ENCODE assay signal across 12 cellular contexts in genomic region chr2:72755647-72756423, GRCh38.
DNase-seq lines count a peak whose midpoint lies in the region; ATAC-seq and TF ChIP-seq lines count a peak whose summit lies in the region.
"Had no signal": no experiment of that assay in that cellular context is flagged by ENCODE, and none has a peak within 500 bp of the region (broad histone marks: within the 10 kb centered on the region; RNA-seq: fewer than 3 reads in every experiment).

No MANE protein-coding gene starts in this region.

- intact Hi-C loops in Caco-2 (cut with micrococcal nuclease; ENCODE audit: unreplicated experiment) = no loop called here
- intact Hi-C loops in prostate gland (cut with DNase I) = no loop called here
- intact Hi-C loops in CD8-positive, alpha-beta T cell (cut with DNase I, micrococcal nuclease) = no loop called here

- CTCF ChIA-PET in Caco-2 (lab: Charles Lee) = no interaction called here
- CTCF ChIA-PET in CD8-positive, alpha-beta T cell (lab: Charles Lee) = no interaction called here

- no peak for TF ChIP-seq CTCF in Caco-2 (IDR thresholded peaks at IDR 0.05; ENCODE audit: insufficient read depth in 1 of 2, low read depth in 1 of 2, low read length in 1 of 2, severe bottlenecking in 1 of 2, unreplicated experiment in 1 of 2)
- no peak for TF ChIP-seq CTCF in prostate gland (IDR thresholded peaks at IDR 0.05)
- no peak for TF ChIP-seq CTCF in CD8-positive, alpha-beta T cell (IDR thresholded peaks at IDR 0.05)

- POLR2A ChIA-PET in Caco-2 (lab: Charles Lee) = no interaction called here
- POLR2A ChIA-PET in CD8-positive, alpha-beta T cell (lab: Charles Lee) = no interaction called here

- BruUV-seq in Caco-2 (replicated peaks; lab: Mats Ljungman, UMichigan) = no TSS peak

- DNase-seq in Caco-2 (peak in 1 of 2 experiments; percentile 16), MG63 (peak; percentile 48), amniotic epithelial cell (ENCODE audit: low read depth) (peak; percentile 36), islet precursor cell (peak; percentile 55), prostate gland (ENCODE audit: low spot score) (no peak), iPS-NIHi11 (ENCODE audit: low spot score) (no peak)
- no peak for DNase-seq in CD8-positive, alpha-beta T cell
- DNase-seq: amygdala, dorsolateral prefrontal cortex, NCI-H187, nucleus accumbens had no signal

- H3K27ac ChIP-seq in prostate gland = no peak overlapping the region
- no peak overlapping the region for H3K27ac ChIP-seq in CD8-positive, alpha-beta T cell (ENCODE audit: low read depth, low read length)
- H3K27ac ChIP-seq: dorsolateral prefrontal cortex had no signal

- peaks cover 59% of the 10 kb centered on the region for H3K4me1 ChIP-seq in Caco-2
- H3K4me1 ChIP-seq in prostate gland (replicated peaks) = no peaks in the 10 kb centered on the region
- H3K4me1 ChIP-seq in CD8-positive, alpha-beta T cell (ENCODE audit: insufficient read depth, low read length) = no peaks in the 10 kb centered on the region

- H3K36me3 ChIP-seq in Caco-2 (ENCODE audit: control insufficient read depth, insufficient read depth, low read length) = no peaks in the 10 kb centered on the region
- H3K36me3 ChIP-seq in MG63 = no peaks in the 10 kb centered on the region
- no peaks in the 10 kb centered on the region for H3K36me3 ChIP-seq in prostate gland
- no peaks in the 10 kb centered on the region for H3K36me3 ChIP-seq in CD8-positive, alpha-beta T cell (ENCODE audit: insufficient read depth, low read length)

- H3K27me3 ChIP-seq in Caco-2 (replicated peaks; ENCODE audit: control insufficient read depth, insufficient read depth, low read length) (no peaks in the 10 kb centered on the region), MG63 (no peaks in the 10 kb centered on the region), prostate gland (replicated peaks; ENCODE audit: insufficient read depth) (no peaks in the 10 kb centered on the region)
- no peaks in the 10 kb centered on the region for H3K27me3 ChIP-seq in CD8-positive, alpha-beta T cell (ENCODE audit: insufficient read depth, low read length)
- H3K27me3 ChIP-seq: dorsolateral prefrontal cortex had no signal

- H3K4me1 Mint-ChIP-seq in Caco-2 (ENCODE audit: low read depth, unreplicated experiment) = peaks cover 26% of the 10 kb centered on the region
- H3K4me1 Mint-ChIP-seq in CD8-positive, alpha-beta T cell (ENCODE audit: low read depth) = no peaks in the 10 kb centered on the region

- no peak for ATAC-seq in HG03280 (IDR thresholded peaks at IDR 0.05; ENCODE audit: unreplicated experiment)
- no peak for ATAC-seq in CD8-positive, alpha-beta T cell

- H3K27me3 Mint-ChIP-seq in Caco-2 (ENCODE audit: insufficient read depth, unreplicated experiment) = no peaks in the 10 kb centered on the region
- H3K27me3 Mint-ChIP-seq in CD8-positive, alpha-beta T cell (ENCODE audit: low read depth) = no peaks in the 10 kb centered on the region

- peak overlapping the region; percentile 34 for H3K27ac Mint-ChIP-seq in Caco-2 (ENCODE audit: unreplicated experiment)
- H3K27ac Mint-ChIP-seq in CD8-positive, alpha-beta T cell = no peak overlapping the region

- 48% methylated on average over 4 of the region's 4 CpGs for WGBS in prostate gland

- 0 out of 2 replicates have a peak, but pooled peaks cover 5% of the 10 kb centered on the region for H3K9me3 ChIP-seq in Caco-2
- H3K9me3 ChIP-seq in MG63 = no peaks in the 10 kb centered on the region
- no peaks in the 10 kb centered on the region for H3K9me3 ChIP-seq in prostate gland
- no peaks in the 10 kb centered on the region for H3K9me3 ChIP-seq in CD8-positive, alpha-beta T cell (ENCODE audit: low read length)

- peaks cover 21% of the 10 kb centered on the region for H3K36me3 Mint-ChIP-seq in Caco-2 (ENCODE audit: insufficient read depth, unreplicated experiment)
- peaks cover 11% of the 10 kb centered on the region for H3K36me3 Mint-ChIP-seq in CD8-positive, alpha-beta T cell

- no peak for TF ChIP-seq POLR2A in prostate gland (IDR thresholded peaks at IDR 0.05)

- H3K4me3 ChIP-seq in Caco-2 (ENCODE audit: low read depth, low read length) = no peak overlapping the region
- H3K4me3 ChIP-seq in MG63 = no peak overlapping the region
- H3K4me3 ChIP-seq in prostate gland = no peak overlapping the region
- no peak overlapping the region for H3K4me3 ChIP-seq in CD8-positive, alpha-beta T cell (ENCODE audit: low read depth, low read length)
- H3K4me3 ChIP-seq: dorsolateral prefrontal cortex had no signal

- H3K9me3 Mint-ChIP-seq in Caco-2 (ENCODE audit: unreplicated experiment) = peaks cover 15% of the 10 kb centered on the region
- no peaks in the 10 kb centered on the region for H3K9me3 Mint-ChIP-seq in CD8-positive, alpha-beta T cell

- H3K4me3 Mint-ChIP-seq in Caco-2 (ENCODE audit: unreplicated experiment) = no peak overlapping the region
- no peak overlapping the region for H3K4me3 Mint-ChIP-seq in CD8-positive, alpha-beta T cell

Comparison
In these comparisons a context has a peak if more than half of its experiments do, and no peak if none do; other contexts are left out.
1. DNase-seq: peak in MG63 (single experiment), amniotic epithelial cell (single experiment) and islet precursor cell (single experiment); none in prostate gland (single experiment), iPS-NIHi11 (single experiment) and CD8-positive, alpha-beta T cell (0 of 7).